ENCODE assay signal across 9 cellular contexts in genomic region chr10:84424731-84425165, GRCh38.
A peak's percentile ranks its signal among the peaks of the same experiment; 100 is the strongest.
DNase-seq lines count a peak whose midpoint lies in the region; ATAC-seq, FAIRE-seq and TF ChIP-seq lines count a peak whose summit lies in the region.
"Had no signal": no experiment of that assay in that cellular context is flagged by ENCODE, and none has a peak within 500 bp of the region (broad histone marks: within the 10 kb centered on the region; RNA-seq: fewer than 3 reads in every experiment).

No MANE protein-coding gene starts in this region.

- H3K9me3 ChIP-seq in heart left ventricle (peaks cover 0 to 10% (median 0%) of the 10 kb centered on the region in 12 donors), pancreas (no peaks in the 10 kb centered on the region)

- peak; percentile 98 for FAIRE-seq in pancreas (lab: Jason Lieb, UNC)
- FAIRE-seq in D721Med (lab: Jason Lieb, UNC), result no peak

- H3K4me1 ChIP-seq in heart left ventricle, result peaks cover 2 to 60% (median 37%) of the 10 kb centered on the region in 12 donors
- H3K4me1 ChIP-seq in pancreas, result peaks cover 0 to 14% (median 6%) of the 10 kb centered on the region in 3 donors

- TF ChIP-seq POLR2A in heart left ventricle (IDR thresholded peaks at IDR 0.05), result peak in 1 of 2 donors; percentile 47

- H3K36me3 ChIP-seq in heart left ventricle (peaks cover 0 to 10% (median 4%) of the 10 kb centered on the region in 9 donors), pancreas (no peaks in the 10 kb centered on the region)

- TF ChIP-seq CTCF in heart left ventricle (IDR thresholded peaks at IDR 0.05) (no peak), pancreas (IDR thresholded peaks at IDR 0.05) (no peak), D721Med (IDR thresholded peaks at IDR 0.05; ENCODE audit: insufficient read depth, missing control alignments) (no peak)

- H3K27ac ChIP-seq in heart left ventricle (peak overlapping the region; percentile 24 to 93 (median 84)), pancreas (peak overlapping the region in 3 of 4 donors; percentile 35 to 74 (median 58))
- H3K27ac ChIP-seq: 22Rv1 had no signal

- H3K27me3 ChIP-seq in heart left ventricle (no peaks in the 10 kb centered on the region), pancreas (no peaks in the 10 kb centered on the region)

- ATAC-seq in heart left ventricle (peak; percentile 99 to 100 (median 100)), pancreas (peak; percentile 96 to 99 (median 99))

- H3K4me3 ChIP-seq in heart left ventricle (peak overlapping the region in 11 of 12 donors; percentile 9 to 62 (median 43)), pancreas (no peak overlapping the region)

- WGBS in heart left ventricle, 4 donors, result 0 to 1% (median 0%) methylated on average over 3 of the region's 3 CpGs
- 29 to 37% methylated on average over 3 of the region's 3 CpGs for WGBS in pancreas, 2 donors

- peak; percentile 14 for DNase-seq in DMS53 (lab: John Stamatoyannopoulos, UW)
- no peak for DNase-seq in DMS53 treated with DMSO at 0.1 percent for 48 hours (lab: John Stamatoyannopoulos, UW; ENCODE audit: unreplicated experiment)
- peak; percentile 75 for DNase-seq in KBM-7
- peak; percentile 95 for DNase-seq in amniotic epithelial cell (ENCODE audit: low read depth)
- DNase-seq in heart left ventricle, result peak; percentile 76 to 92 (median 89)
- DNase-seq in pancreas, result peak; percentile 43 to 81 (median 64)
- no peak for DNase-seq in D721Med (ENCODE audit: insufficient read length, low spot score)
- no peak for DNase-seq in SKM-1 (lab: John Stamatoyannopoulos, UW; ENCODE audit: unreplicated experiment)

- in situ Hi-C loops in KBM-7 (cut with MboI; ENCODE audit: low pct_unique_long_range_greater_than_20kb, low sequenced_read_pairs), result no loop called here

- intact Hi-C loops in heart left ventricle (cut with DNase I) (loop anchor here in 2 of 10 donors (5.0 kb wide), 2 partner anchors 92 to 113 kb away; no protein-coding TSS in a partner anchor), pancreas (cut with DNase I) (no loop called here)

Comparison
In these comparisons a context has a peak if more than half of its experiments do, and no peak if none do; other contexts are left out.
1. DNase-seq: peak in DMS53 (single experiment), KBM-7 (single experiment), amniotic epithelial cell (single experiment), heart left ventricle (5 of 5) and pancreas (6 of 6); none in DMS53 treated with DMSO at 0.1 percent for 48 hours (single experiment), D721Med (single experiment) and SKM-1 (single experiment).
2. H3K4me3 ChIP-seq: peak in heart left ventricle (11 of 12); none in pancreas (0 of 4).